Comparison of ENCODE assay signal across 8 cellular contexts in genomic region chr11:10414659-10415058, GRCh38. TPM values are rescaled to one million over a fixed set of nuclear protein-coding genes. Genes with fewer than 3 reads are reported as not detected.
DNase-seq lines count a peak whose midpoint lies in the region; ATAC-seq, FAIRE-seq and TF ChIP-seq lines count a peak whose summit lies in the region.

No MANE protein-coding gene starts in this region.

- BruUV-seq in K562 (replicated peaks; lab: Mats Ljungman, UMichigan), result no TSS peak

- H4K20me1 ChIP-seq in K562 (replicated peaks; ENCODE audit: control insufficient read depth, insufficient read depth, low read length), result no peaks in the 10 kb centered on the region

- H3K27ac ChIP-seq in KOPT-K1 (ENCODE audit: low read depth, low read length, poor library complexity, severe bottlenecking), result peak overlapping the region; percentile 57
- H3K27ac ChIP-seq in K562 (ENCODE audit: extremely low read depth, low read depth, low read length), result no peak overlapping the region
- H3K27ac ChIP-seq in mesendoderm (ENCODE audit: low read depth, low read length), result no peak overlapping the region

- DNase-seq in Ammon's horn (ENCODE audit: low spot score) (peak; percentile 74), K562 (ENCODE audit: extremely low read depth in 1 of 4, low spot score in 3 of 4) (peak in 2 of 4 experiments; percentile 45 to 54), mesendoderm (peak; percentile 27), glomerular visceral epithelial cell (ENCODE audit: extremely low spot score) (no peak), frontal cortex (ENCODE audit: low spot score in 2 of 2) (no peak), T-helper 9 cell (no peak), HK-2 (ENCODE audit: unreplicated experiment) (no peak)

- H3K56ac ChIP-seq in mesendoderm (ENCODE audit: low read length), result no peak overlapping the region

- H3K4me1 ChIP-seq in K562 (replicated peaks in 1 of 2; ENCODE audit: control insufficient read depth in 2 of 2, insufficient read depth in 2 of 2, low read length in 2 of 2) (peaks cover 12 to 19% of the 10 kb centered on the region in 2 experiments; a peak in 2 of 5 replicates), mesendoderm (ENCODE audit: control insufficient read depth, low read depth, low read length) (no peaks in the 10 kb centered on the region)

- TF ChIP-seq POLR2A in K562 (conservative IDR thresholded peaks at IDR 0.05), result no peak

- H3K9me3 ChIP-seq in KOPT-K1 (ENCODE audit: insufficient read depth, low read length, poor library complexity, severe bottlenecking), result no peaks in the 10 kb centered on the region
- no peaks in the 10 kb centered on the region for H3K9me3 ChIP-seq in K562 (replicated peaks; ENCODE audit: control insufficient read depth, insufficient read depth, low read depth, low read length)

- POLR2A ChIA-PET in K562 (lab: Yijun Ruan, JAX), result interaction anchor here (0.6 to 0.7 kb wide), 2 partner anchors 32 to 109 kb away, joined by 3 read pairs; no protein-coding TSS in a partner anchor

- TF ChIP-seq RAD21 in K562 (CRISPR knock-in tag; conservative IDR thresholded peaks at IDR 0.05 in 1 of 2, IDR thresholded peaks at IDR 0.05 in 1 of 2), result no peak

- CTCF ChIA-PET in K562 (lab: Yijun Ruan, JAX; ENCODE audit: low intra/inter-chr PET ratio), result interaction anchor here (3.0 kb wide), 1 partner anchor 321 kb away, joined by 17 read pairs; no protein-coding TSS in a partner anchor

- H3K79me1 ChIP-seq in mesendoderm (ENCODE audit: low read length), result no peaks in the 10 kb centered on the region

- no peak overlapping the region for H4K8ac ChIP-seq in mesendoderm (ENCODE audit: low read depth, low read length)

- no peak overlapping the region for H4K5ac ChIP-seq in mesendoderm (ENCODE audit: low read length)

- H3K79me2 ChIP-seq in K562 (ENCODE audit: control insufficient read depth, insufficient read depth, low read length) (no peaks in the 10 kb centered on the region), mesendoderm (ENCODE audit: control insufficient read depth, insufficient read depth, low read length) (no peaks in the 10 kb centered on the region)

- H3K27me3 ChIP-seq in K562 (ENCODE audit: control insufficient read depth in 2 of 2, insufficient read depth in 2 of 2, low read length in 2 of 2) (no peaks in the 10 kb centered on the region), mesendoderm (ENCODE audit: insufficient read depth, low read length, poor library complexity) (no peaks in the 10 kb centered on the region)

- H3K9ac ChIP-seq in K562 (ENCODE audit: insufficient read depth in 1 of 2, low read depth in 2 of 2, low read length in 2 of 2) (peak overlapping the region in 1 of 2 experiments; percentile 70; a peak in 1 of 4 replicates), mesendoderm (ENCODE audit: low read length) (no peak overlapping the region)

- H3K18ac ChIP-seq in mesendoderm (ENCODE audit: low read length), result no peak overlapping the region

- no peak overlapping the region for H2AK5ac ChIP-seq in mesendoderm (ENCODE audit: low read length)

- H3K4me2 ChIP-seq in K562 (ENCODE audit: insufficient read depth, low read length), result no peak overlapping the region
- H3K4me2 ChIP-seq in mesendoderm (ENCODE audit: low read length), result no peak overlapping the region

- ATAC-seq in K562, result peak; percentile 71

- no peak overlapping the region for H3K4ac ChIP-seq in mesendoderm (ENCODE audit: low read depth, low read length)

- in situ Hi-C loops in K562 (cut with MboI), result no loop called here

- FAIRE-seq in K562 (lab: Jason Lieb, UNC) (peak; percentile 80), frontal cortex (lab: Jason Lieb, UNC) (no peak)

- no peak overlapping the region for H2BK120ac ChIP-seq in mesendoderm (ENCODE audit: low read depth, low read length)

- H3K36me3 ChIP-seq in KOPT-K1 (ENCODE audit: insufficient read depth, low read length) (no peaks in the 10 kb centered on the region), K562 (ENCODE audit: control insufficient read depth, insufficient read depth, low read length) (no peaks in the 10 kb centered on the region), mesendoderm (ENCODE audit: control insufficient read depth, insufficient read depth, low read length) (no peaks in the 10 kb centered on the region)

- no peak for TF ChIP-seq EP300 in K562 (IDR thresholded peaks at IDR 0.05; ENCODE audit: low read length)

- H3K4me3 ChIP-seq in K562, result no peak overlapping the region
- H3K4me3 ChIP-seq in mesendoderm (ENCODE audit: low read length), result no peak overlapping the region

- no peak overlapping the region for H3K23ac ChIP-seq in mesendoderm (ENCODE audit: low read length)

- H2BK15ac ChIP-seq in mesendoderm (replicated peaks; ENCODE audit: low read depth), result no peak overlapping the region

- intact Hi-C loops in K562 (cut with micrococcal nuclease), result loop anchor here (5.0 to 10.0 kb wide), 2 partner anchors 43 to 210 kb away; partner anchors contain the start of gene AMPD3

- peak overlapping the region; percentile 24 for H2AFZ ChIP-seq in K562 (ENCODE audit: low read depth, low read length)

- H2BK5ac ChIP-seq in mesendoderm (ENCODE audit: low read length), result no peak overlapping the region

- H3K9me1 ChIP-seq in K562 (ENCODE audit: control insufficient read depth, insufficient read depth, low read length), result no peaks in the 10 kb centered on the region

- WGBS in K562 (ENCODE audit: insufficient coverage, low coverage, missing lambda C conversion rate), result 10% methylated on average over 8 of the region's 10 CpGs
- WGBS in mesendoderm (ENCODE audit: extremely low coverage, insufficient coverage, low lambda C conversion rate), result no CpG with 5 or more reads among the region's 10 CpGs

- TF ChIP-seq CTCF in K562 (IDR thresholded peaks at IDR 0.05 in 2 of 3, conservative IDR thresholded peaks at IDR 0.05 in 1 of 3; ENCODE audit: insufficient read depth in 2 of 3, low read depth in 1 of 3, low read length in 3 of 3), result no peak

TF ChIP-seq in K562, 482 proteins besides CTCF, POLR2A, EP300 and RAD21 (continues in another document):
- TF ChIP-seq SMARCA4 (IDR thresholded peaks at IDR 0.05) (no peak), NFATC3 (IDR thresholded peaks at IDR 0.05) (no peak), SPI1 (IDR thresholded peaks at IDR 0.05; ENCODE audit: borderline replicate concordance, low read depth, low read length) (peak; percentile 70; the same call in 1 of the 2 replicates), DNMT1 (IDR thresholded peaks at IDR 0.05) (no peak), SMAD2 (IDR thresholded peaks at IDR 0.05; ENCODE audit: low read depth, low read length) (no peak), PTRF (tag; IDR thresholded peaks at IDR 0.05) (no peak), NFE2 (IDR thresholded peaks at IDR 0.05; ENCODE audit: low read depth) (peak; percentile 81), RHOXF2B (CRISPR knock-in tag; conservative IDR thresholded peaks at IDR 0.05) (no peak), TCF7 (IDR thresholded peaks at IDR 0.05; ENCODE audit: borderline replicate concordance) (no peak), HES1 (IDR thresholded peaks at IDR 0.05; ENCODE audit: low read depth) (no peak), ZNF316 (IDR thresholded peaks at IDR 0.05) (peak; percentile 76), ZFP36 (IDR thresholded peaks at IDR 0.05; ENCODE audit: low read depth, low read length, partially characterized antibody) (peak; percentile 53)
- TF ChIP-seq, protein P1, sequence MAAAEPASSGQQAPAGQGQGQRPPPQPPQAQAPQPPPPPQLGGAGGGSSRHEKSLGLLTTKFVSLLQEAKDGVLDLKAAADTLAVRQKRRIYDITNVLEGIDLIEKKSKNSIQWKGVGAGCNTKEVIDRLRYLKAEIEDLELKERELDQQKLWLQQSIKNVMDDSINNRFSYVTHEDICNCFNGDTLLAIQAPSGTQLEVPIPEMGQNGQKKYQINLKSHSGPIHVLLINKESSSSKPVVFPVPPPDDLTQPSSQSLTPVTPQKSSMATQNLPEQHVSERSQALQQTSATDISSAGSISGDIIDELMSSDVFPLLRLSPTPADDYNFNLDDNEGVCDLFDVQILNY (CRISPR knock-in tag; IDR thresholded peaks at IDR 0.05), result no peak

RNA-seq across cellular contexts. Expression of gene AMPD3, which starts 40.4 kb away (rescaled TPM):
- 55.3 and 77.7 TPM in 2 replicates for total RNA-seq in K562 (2011; cell fraction: chromatin; rRNA removed; ENCODE audit: low replicate concordance)
- total RNA-seq in K562 (2011; cell fraction: nucleolus; rRNA removed), result 41.2 and 45.5 TPM in 2 replicates
- total RNA-seq in K562 (2011; cell fraction: nucleoplasm; rRNA removed), result 42.5 and 52.8 TPM in 2 replicates
- total RNA-seq in K562 (2014; rRNA removed) (11.2 and 14.2 TPM in 2 replicates), K562 (2014; rRNA removed; fragmentation: Illumina TruSeq; extraction: Trizol) (7.1 and 7.8 TPM in 2 replicates), K562 (2015; rRNA removed; fragmentation: Illumina TruSeq; extraction: Trizol) (6.1 and 7.2 TPM in 2 replicates), K562 (2021) (17.3 and 17.9 TPM in 2 replicates), frontal cortex (0.82 TPM)
- polyA plus RNA-seq in K562 (2011; rRNA removed) (22.2 and 23.6 TPM in 2 replicates), K562 (2014; fragmentation: Illumina TruSeq; extraction: Trizol) (15.3 and 19.7 TPM in 2 replicates), K562 (2014; fragmentation: Nextera tagmentation; extraction: Ambion mirVana) (1 to 10 TPM; 4.4 to 6.0 TPM), K562 (2014; rRNA removed) (12.8 and 13.4 TPM in 2 replicates)
- 17.5 and 39.4 TPM in 2 replicates for polyA plus RNA-seq in K562 (2011; cell fraction: cytosol; rRNA removed)
- 47.3 and 74.7 TPM in 2 replicates for polyA plus RNA-seq in K562 (2011; cell fraction: nucleus; rRNA removed)
- 10.7 and 13.0 TPM in 2 replicates for polyA plus RNA-seq in K562 (2012)
- polyA minus RNA-seq in K562 (2011; rRNA and poly(A)+ RNA removed), result 13.6 and 15.4 TPM in 2 replicates
- polyA minus RNA-seq in K562 (2011; cell fraction: cytosol; rRNA and poly(A)+ RNA removed), result 12.5 and 18.0 TPM in 2 replicates
- polyA minus RNA-seq in K562 (2011; cell fraction: nucleus; rRNA and poly(A)+ RNA removed), result 30.7 and 31.7 TPM in 2 replicates
- polyA plus RNA-seq in mesendoderm (2013, experiment 1 of 2), result 2.4 TPM
- 2.3 TPM for polyA plus RNA-seq in mesendoderm (2013, experiment 2 of 2)

Comparison
In these comparisons a context has a peak if more than half of its experiments do, and no peak if none do; other contexts are left out.
1. DNase-seq: peak in Ammon's horn (single experiment) and mesendoderm (single experiment); none in glomerular visceral epithelial cell (single experiment), frontal cortex (0 of 2), T-helper 9 cell (single experiment) and HK-2 (single experiment).